In the genomic region with DNA sequence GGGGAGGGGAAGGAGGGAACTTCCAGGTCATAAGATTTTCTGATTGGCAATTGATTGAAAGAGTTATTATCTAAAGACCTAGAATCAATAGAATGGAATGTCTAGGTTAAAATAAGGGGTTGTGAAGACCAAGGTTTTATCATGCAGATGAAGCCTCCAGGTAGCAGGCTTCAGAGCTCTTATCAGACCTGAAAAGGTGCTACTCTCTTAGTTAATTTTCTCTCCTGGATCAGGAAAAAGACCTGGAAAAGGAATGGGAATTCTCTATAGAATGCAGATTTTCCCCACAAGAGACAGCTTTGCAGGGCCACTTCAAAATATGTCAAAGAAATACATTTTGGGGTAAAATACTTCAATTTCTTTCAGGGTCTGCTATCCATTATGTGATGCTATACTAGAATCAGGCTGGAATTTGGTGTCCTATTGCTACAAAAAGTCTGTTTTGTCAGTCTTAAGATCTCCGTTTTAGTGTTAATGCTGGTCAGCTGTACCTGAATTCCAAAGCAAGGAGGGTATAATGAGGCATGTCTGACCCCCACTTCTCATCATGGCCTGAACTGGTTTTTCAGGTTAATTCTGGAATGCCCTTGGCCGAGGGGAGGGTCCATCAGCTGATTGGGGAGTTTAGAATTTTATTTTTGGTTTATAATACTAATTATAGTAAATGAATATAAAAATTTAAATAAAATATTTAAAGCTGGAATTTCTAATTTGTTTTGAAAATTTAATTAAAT, we compare ENCODE assay signal across 1 cellular context.
TF ChIP-seq lines count a peak whose summit lies in the region.

No MANE protein-coding gene starts in this region.

TF ChIP-seq in WTC11, 78 proteins besides CTCF, POLR2A, EP300 and RAD21 (continued from another document):
- TF ChIP-seq, protein P1, sequence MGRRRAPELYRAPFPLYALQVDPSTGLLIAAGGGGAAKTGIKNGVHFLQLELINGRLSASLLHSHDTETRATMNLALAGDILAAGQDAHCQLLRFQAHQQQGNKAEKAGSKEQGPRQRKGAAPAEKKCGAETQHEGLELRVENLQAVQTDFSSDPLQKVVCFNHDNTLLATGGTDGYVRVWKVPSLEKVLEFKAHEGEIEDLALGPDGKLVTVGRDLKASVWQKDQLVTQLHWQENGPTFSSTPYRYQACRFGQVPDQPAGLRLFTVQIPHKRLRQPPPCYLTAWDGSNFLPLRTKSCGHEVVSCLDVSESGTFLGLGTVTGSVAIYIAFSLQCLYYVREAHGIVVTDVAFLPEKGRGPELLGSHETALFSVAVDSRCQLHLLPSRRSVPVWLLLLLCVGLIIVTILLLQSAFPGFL (CRISPR knock-in tag; IDR thresholded peaks at IDR 0.05; ENCODE audit: borderline replicate concordance): no peak
- no peak; the same call in 1 of the 2 replicates for TF ChIP-seq HMGA2 (CRISPR knock-in tag; IDR thresholded peaks at IDR 0.05)
- TF ChIP-seq, protein P2, sequence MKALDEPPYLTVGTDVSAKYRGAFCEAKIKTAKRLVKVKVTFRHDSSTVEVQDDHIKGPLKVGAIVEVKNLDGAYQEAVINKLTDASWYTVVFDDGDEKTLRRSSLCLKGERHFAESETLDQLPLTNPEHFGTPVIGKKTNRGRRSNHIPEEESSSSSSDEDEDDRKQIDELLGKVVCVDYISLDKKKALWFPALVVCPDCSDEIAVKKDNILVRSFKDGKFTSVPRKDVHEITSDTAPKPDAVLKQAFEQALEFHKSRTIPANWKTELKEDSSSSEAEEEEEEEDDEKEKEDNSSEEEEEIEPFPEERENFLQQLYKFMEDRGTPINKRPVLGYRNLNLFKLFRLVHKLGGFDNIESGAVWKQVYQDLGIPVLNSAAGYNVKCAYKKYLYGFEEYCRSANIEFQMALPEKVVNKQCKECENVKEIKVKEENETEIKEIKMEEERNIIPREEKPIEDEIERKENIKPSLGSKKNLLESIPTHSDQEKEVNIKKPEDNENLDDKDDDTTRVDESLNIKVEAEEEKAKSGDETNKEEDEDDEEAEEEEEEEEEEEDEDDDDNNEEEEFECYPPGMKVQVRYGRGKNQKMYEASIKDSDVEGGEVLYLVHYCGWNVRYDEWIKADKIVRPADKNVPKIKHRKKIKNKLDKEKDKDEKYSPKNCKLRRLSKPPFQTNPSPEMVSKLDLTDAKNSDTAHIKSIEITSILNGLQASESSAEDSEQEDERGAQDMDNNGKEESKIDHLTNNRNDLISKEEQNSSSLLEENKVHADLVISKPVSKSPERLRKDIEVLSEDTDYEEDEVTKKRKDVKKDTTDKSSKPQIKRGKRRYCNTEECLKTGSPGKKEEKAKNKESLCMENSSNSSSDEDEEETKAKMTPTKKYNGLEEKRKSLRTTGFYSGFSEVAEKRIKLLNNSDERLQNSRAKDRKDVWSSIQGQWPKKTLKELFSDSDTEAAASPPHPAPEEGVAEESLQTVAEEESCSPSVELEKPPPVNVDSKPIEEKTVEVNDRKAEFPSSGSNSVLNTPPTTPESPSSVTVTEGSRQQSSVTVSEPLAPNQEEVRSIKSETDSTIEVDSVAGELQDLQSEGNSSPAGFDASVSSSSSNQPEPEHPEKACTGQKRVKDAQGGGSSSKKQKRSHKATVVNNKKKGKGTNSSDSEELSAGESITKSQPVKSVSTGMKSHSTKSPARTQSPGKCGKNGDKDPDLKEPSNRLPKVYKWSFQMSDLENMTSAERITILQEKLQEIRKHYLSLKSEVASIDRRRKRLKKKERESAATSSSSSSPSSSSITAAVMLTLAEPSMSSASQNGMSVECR (CRISPR knock-in tag; IDR thresholded peaks at IDR 0.05; ENCODE audit: borderline replicate concordance): no peak
- TF ChIP-seq, protein P3, sequence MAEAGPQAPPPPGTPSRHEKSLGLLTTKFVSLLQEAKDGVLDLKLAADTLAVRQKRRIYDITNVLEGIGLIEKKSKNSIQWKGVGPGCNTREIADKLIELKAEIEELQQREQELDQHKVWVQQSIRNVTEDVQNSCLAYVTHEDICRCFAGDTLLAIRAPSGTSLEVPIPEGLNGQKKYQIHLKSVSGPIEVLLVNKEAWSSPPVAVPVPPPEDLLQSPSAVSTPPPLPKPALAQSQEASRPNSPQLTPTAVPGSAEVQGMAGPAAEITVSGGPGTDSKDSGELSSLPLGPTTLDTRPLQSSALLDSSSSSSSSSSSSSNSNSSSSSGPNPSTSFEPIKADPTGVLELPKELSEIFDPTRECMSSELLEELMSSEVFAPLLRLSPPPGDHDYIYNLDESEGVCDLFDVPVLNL (CRISPR knock-in tag; IDR thresholded peaks at IDR 0.05; ENCODE audit: borderline replicate concordance, low read depth): no peak
- TF ChIP-seq, protein P4, sequence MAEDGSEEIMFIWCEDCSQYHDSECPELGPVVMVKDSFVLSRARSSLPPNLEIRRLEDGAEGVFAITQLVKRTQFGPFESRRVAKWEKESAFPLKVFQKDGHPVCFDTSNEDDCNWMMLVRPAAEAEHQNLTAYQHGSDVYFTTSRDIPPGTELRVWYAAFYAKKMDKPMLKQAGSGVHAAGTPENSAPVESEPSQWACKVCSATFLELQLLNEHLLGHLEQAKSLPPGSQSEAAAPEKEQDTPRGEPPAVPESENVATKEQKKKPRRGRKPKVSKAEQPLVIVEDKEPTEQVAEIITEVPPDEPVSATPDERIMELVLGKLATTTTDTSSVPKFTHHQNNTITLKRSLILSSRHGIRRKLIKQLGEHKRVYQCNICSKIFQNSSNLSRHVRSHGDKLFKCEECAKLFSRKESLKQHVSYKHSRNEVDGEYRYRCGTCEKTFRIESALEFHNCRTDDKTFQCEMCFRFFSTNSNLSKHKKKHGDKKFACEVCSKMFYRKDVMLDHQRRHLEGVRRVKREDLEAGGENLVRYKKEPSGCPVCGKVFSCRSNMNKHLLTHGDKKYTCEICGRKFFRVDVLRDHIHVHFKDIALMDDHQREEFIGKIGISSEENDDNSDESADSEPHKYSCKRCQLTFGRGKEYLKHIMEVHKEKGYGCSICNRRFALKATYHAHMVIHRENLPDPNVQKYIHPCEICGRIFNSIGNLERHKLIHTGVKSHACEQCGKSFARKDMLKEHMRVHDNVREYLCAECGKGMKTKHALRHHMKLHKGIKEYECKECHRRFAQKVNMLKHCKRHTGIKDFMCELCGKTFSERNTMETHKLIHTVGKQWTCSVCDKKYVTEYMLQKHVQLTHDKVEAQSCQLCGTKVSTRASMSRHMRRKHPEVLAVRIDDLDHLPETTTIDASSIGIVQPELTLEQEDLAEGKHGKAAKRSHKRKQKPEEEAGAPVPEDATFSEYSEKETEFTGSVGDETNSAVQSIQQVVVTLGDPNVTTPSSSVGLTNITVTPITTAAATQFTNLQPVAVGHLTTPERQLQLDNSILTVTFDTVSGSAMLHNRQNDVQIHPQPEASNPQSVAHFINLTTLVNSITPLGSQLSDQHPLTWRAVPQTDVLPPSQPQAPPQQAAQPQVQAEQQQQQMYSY (CRISPR knock-in tag; IDR thresholded peaks at IDR 0.05): peak; percentile 75
- no peak for TF ChIP-seq IRF2 (CRISPR knock-in tag; IDR thresholded peaks at IDR 0.05; ENCODE audit: borderline replicate concordance, low read depth)
